ENCODE assay signal across 8 cellular contexts in genomic region chr4:113978561-113979156, GRCh38. TPM values are rescaled to one million over a fixed set of nuclear protein-coding genes. Genes with fewer than 3 reads are reported as not detected.
DNase-seq lines count a peak whose midpoint lies in the region; ATAC-seq, FAIRE-seq and TF ChIP-seq lines count a peak whose summit lies in the region.

No MANE protein-coding gene starts in this region.

- ATAC-seq in CD4-positive, alpha-beta T cell (ENCODE audit: poor library complexity), result no peak

- H3K4me1 Mint-ChIP-seq in CD4-positive, alpha-beta T cell (ENCODE audit: low read depth), result peaks cover 33% of the 10 kb centered on the region
- H3K4me1 Mint-ChIP-seq in neural crest cell, result peaks cover 24% of the 10 kb centered on the region

- intact Hi-C loops in CD4-positive, alpha-beta T cell (cut with DNase I, micrococcal nuclease), result no loop called here
- intact Hi-C loops in esophagus muscularis mucosa (cut with DNase I), result loop anchor here (10.0 kb wide), 3 partner anchors 214 to 574 kb away; partner anchors contain the start of gene CAMK2D

- peaks cover 25% of the 10 kb centered on the region for H3K27me3 ChIP-seq in CD4-positive, alpha-beta T cell (ENCODE audit: control insufficient read depth, insufficient read depth, low read length)
- no peaks in the 10 kb centered on the region for H3K27me3 ChIP-seq in esophagus muscularis mucosa
- H3K27me3 ChIP-seq in small intestine (ENCODE audit: control insufficient read depth in 2 of 2, insufficient read depth in 2 of 2, low read length in 2 of 2), result peaks cover 0 to 1% of the 10 kb centered on the region in 2 donors

- POLR2A ChIA-PET in CD4-positive, alpha-beta T cell (lab: Charles Lee), result no interaction called here

- H3K36me3 Mint-ChIP-seq in CD4-positive, alpha-beta T cell (ENCODE audit: low read depth), result no peaks in the 10 kb centered on the region
- no peaks in the 10 kb centered on the region for H3K36me3 Mint-ChIP-seq in neural crest cell (ENCODE audit: low read depth)

- no peak for DNase-seq in CD4-positive, alpha-beta T cell
- peak; percentile 41 for DNase-seq in RKO (ENCODE audit: low spot score)
- DNase-seq in esophagus muscularis mucosa (ENCODE audit: extremely low spot score), result no peak
- no peak for DNase-seq in neural crest cell (ENCODE audit: low read depth, low spot score)
- DNase-seq in NCI-H2171 treated with DMSO at 0.1 percent for 48 hours (lab: John Stamatoyannopoulos, UW), result no peak
- no peak for DNase-seq in small intestine
- DNase-seq in activated CD4-positive, CD25-positive, alpha-beta regulatory T cell treated with anti-CD3 and anti-CD28 coated beads, Interleukin-2, amount 50 U/mL, for 72 hours, result no peak
- DNase-seq in activated effector memory CD4-positive, alpha-beta T cell treated with Interleukin-2 at 50 U/mL for 16 hours, result no peak

- peak overlapping the region; percentile 80 for H3K4me3 Mint-ChIP-seq in CD4-positive, alpha-beta T cell
- peak overlapping the region; percentile 92 for H3K4me3 Mint-ChIP-seq in neural crest cell

- peaks cover 52% of the 10 kb centered on the region for H3K27me3 Mint-ChIP-seq in CD4-positive, alpha-beta T cell
- peaks cover 50% of the 10 kb centered on the region for H3K27me3 Mint-ChIP-seq in neural crest cell (ENCODE audit: low read depth)

- H3K9me3 Mint-ChIP-seq in CD4-positive, alpha-beta T cell, result peaks cover 8% of the 10 kb centered on the region
- no peaks in the 10 kb centered on the region for H3K9me3 Mint-ChIP-seq in neural crest cell

- H3K36me3 ChIP-seq in esophagus muscularis mucosa, result no peaks in the 10 kb centered on the region
- H3K36me3 ChIP-seq in small intestine (ENCODE audit: control insufficient read depth in 2 of 2, insufficient read depth in 2 of 2, low read length in 2 of 2), result no peaks in the 10 kb centered on the region

- H3K4me3 ChIP-seq in esophagus muscularis mucosa (peak overlapping the region; percentile 68 to 72 (median 70)), small intestine (ENCODE audit: low read depth in 1 of 2, low read length in 2 of 2) (no peak overlapping the region)

- CTCF ChIA-PET in CD4-positive, alpha-beta T cell (lab: Charles Lee), result no interaction called here

- H3K4me1 ChIP-seq in esophagus muscularis mucosa, result peaks cover 0 to 36% (median 26%) of the 10 kb centered on the region in 4 donors
- H3K4me1 ChIP-seq in small intestine (ENCODE audit: control insufficient read depth in 2 of 2, insufficient read depth in 1 of 2, low read depth in 1 of 2, low read length in 1 of 2), result no peaks in the 10 kb centered on the region

- no peak overlapping the region for H3K27ac Mint-ChIP-seq in CD4-positive, alpha-beta T cell
- H3K27ac Mint-ChIP-seq in neural crest cell (ENCODE audit: unreplicated experiment), result no peak overlapping the region

- 22% methylated on average over 12 of the region's 18 CpGs for WGBS in esophagus muscularis mucosa
- 51 to 81% (median 80%) methylated on average over 18 of the region's 18 CpGs for WGBS in small intestine, 3 donors

- no peak overlapping the region for H3K27ac ChIP-seq in CD4-positive, alpha-beta T cell (ENCODE audit: low read depth, low read length)
- H3K27ac ChIP-seq in esophagus muscularis mucosa (replicated peaks in 1 of 4) (peak overlapping the region; percentile 89 to 92 (median 90)), small intestine (ENCODE audit: low read depth in 1 of 2, low read length in 1 of 2) (no peak overlapping the region)

- no peak for FAIRE-seq in small intestine (lab: Jason Lieb, UNC)

- no peaks in the 10 kb centered on the region for H3K9me3 ChIP-seq in CD4-positive, alpha-beta T cell (ENCODE audit: control insufficient read depth, low read length)
- peaks cover 0 to 8% (median 0%) of the 10 kb centered on the region in 4 donors for H3K9me3 ChIP-seq in esophagus muscularis mucosa
- H3K9me3 ChIP-seq in small intestine (ENCODE audit: control insufficient read depth, low read depth), result no peaks in the 10 kb centered on the region

- TF ChIP-seq CTCF in CD4-positive, alpha-beta T cell (IDR thresholded peaks at IDR 0.05), result no peak
- TF ChIP-seq CTCF in esophagus muscularis mucosa (IDR thresholded peaks at IDR 0.05) (no peak), neural crest cell (conservative IDR thresholded peaks at IDR 0.05) (no peak)

- TF ChIP-seq POLR2A in esophagus muscularis mucosa (IDR thresholded peaks at IDR 0.05; ENCODE audit: low read depth), result no peak

- TF ChIP-seq EP300 in esophagus muscularis mucosa (IDR thresholded peaks at IDR 0.05), result no peak

RNA-seq across cellular contexts. Expression of gene ARSJ, which starts 0.8 kb away (rescaled TPM):
- total RNA-seq in CD4-positive, alpha-beta T cell, result not detected
- 10 to 100 TPM; 18.1 to 26.0 (median 21.2) TPM for total RNA-seq in esophagus muscularis mucosa
- 0.49 and 0.89 TPM in 2 replicates for total RNA-seq in neural crest cell
- 1 to 10 TPM in 1 of 3 donors, under 1 TPM in 1, not detected in 1; 0.22 to 1.0 TPM for polyA plus RNA-seq in small intestine

Comparison
In these comparisons a context has a peak if more than half of its experiments do, and no peak if none do; other contexts are left out.
1. H3K27ac ChIP-seq: peak in esophagus muscularis mucosa (4 of 4); none in CD4-positive, alpha-beta T cell (single experiment) and small intestine (0 of 2).
2. H3K4me3 ChIP-seq: peak in esophagus muscularis mucosa (4 of 4); none in small intestine (0 of 2).
3. RNA of gene ARSJ, which starts 0.8 kb away (total RNA-seq): 18.1 to 26.0 TPM in esophagus muscularis mucosa; 0.49 to 0.89 TPM in neural crest cell and not detected in CD4-positive, alpha-beta T cell; every median in the first group is over 10 times any median in the second.